9 cellular contexts compared by ENCODE assay signal in genomic region chr7:17302575-17303142, GRCh38. TPM values are rescaled to one million over a fixed set of nuclear protein-coding genes. Genes with fewer than 3 reads are reported as not detected.
DNase-seq lines count a peak whose midpoint lies in the region; ATAC-seq and TF ChIP-seq lines count a peak whose summit lies in the region.
"Had no signal": no experiment of that assay in that cellular context is flagged by ENCODE, and none has a peak within 500 bp of the region (broad histone marks: within the 10 kb centered on the region; RNA-seq: fewer than 3 reads in every experiment).

No MANE protein-coding gene starts in this region.

- intact Hi-C loops in ovary (cut with DNase I): no loop called here

- no peak for TF ChIP-seq POLR2A in ovary (IDR thresholded peaks at IDR 0.05)

- DNase-seq in Daoy (ENCODE audit: low read depth) (peak; percentile 63), lung microvascular endothelial cell (ENCODE audit: low read depth in 2 of 2) (peak; percentile 85), ovary (no peak), middle frontal gyrus (ENCODE audit: extremely low spot score, low spot score) (no peak), endodermal cell (no peak)

- H3K4me1 Mint-ChIP-seq in activated T-helper 17 cell treated with anti-CD3 and anti-CD28 coated beads, Interleukin-2, amount 50 U/mL, for 72 hours: peaks cover 28% of the 10 kb centered on the region
- peaks cover 15% of the 10 kb centered on the region for H3K4me1 Mint-ChIP-seq in endodermal cell

- H3K9me3 ChIP-seq in ovary: no peaks in the 10 kb centered on the region
- no peaks in the 10 kb centered on the region for H3K9me3 ChIP-seq in endodermal cell (ENCODE audit: control insufficient read depth, low read length)

- H3K36me3 ChIP-seq in ovary: no peaks in the 10 kb centered on the region
- no peaks in the 10 kb centered on the region for H3K36me3 ChIP-seq in endodermal cell (ENCODE audit: control insufficient read depth, insufficient read depth, low read length)

- ATAC-seq in GM19372 (IDR thresholded peaks at IDR 0.05; ENCODE audit: low read depth, unreplicated experiment): peak; percentile 29
- ATAC-seq in HG03432 (IDR thresholded peaks at IDR 0.05; ENCODE audit: unreplicated experiment): peak; percentile 32
- no peak for ATAC-seq in activated T-helper 17 cell treated with anti-CD3 and anti-CD28 coated beads, Interleukin-2, amount 50 U/mL, for 72 hours (replicated peaks)
- ATAC-seq: naive thymus-derived CD4-positive, alpha-beta T cell had no signal

- no peak overlapping the region for H3K27ac ChIP-seq in ovary
- no peak overlapping the region for H3K27ac ChIP-seq in endodermal cell (ENCODE audit: low read depth, low read length)

- H3K9ac ChIP-seq in endodermal cell (ENCODE audit: extremely low read depth, low read length, poor library complexity, severe bottlenecking): no peak overlapping the region

- H3K4me1 ChIP-seq in ovary (ENCODE audit: insufficient read depth) (peaks cover 3% of the 10 kb centered on the region), endodermal cell (ENCODE audit: control insufficient read depth, insufficient read depth, low read length) (no peaks in the 10 kb centered on the region)

- TF ChIP-seq CTCF in ovary (IDR thresholded peaks at IDR 0.05) (no peak), endodermal cell (conservative IDR thresholded peaks at IDR 0.05) (no peak)

- H3K36me3 Mint-ChIP-seq in activated T-helper 17 cell treated with anti-CD3 and anti-CD28 coated beads, Interleukin-2, amount 50 U/mL, for 72 hours (ENCODE audit: low read depth): peaks cover 23% of the 10 kb centered on the region
- peaks cover 2% of the 10 kb centered on the region for H3K36me3 Mint-ChIP-seq in endodermal cell (ENCODE audit: low read depth)

- 66 to 83% (median 81%) methylated on average over 8 of the region's 8 CpGs for WGBS in ovary, 3 donors
- WGBS in endodermal cell (ENCODE audit: insufficient coverage in 1 of 2, insufficient read length in 1 of 2), 2 experiments: 94% methylated on average over 6 to 8 of the region's 8 CpGs

- no peaks in the 10 kb centered on the region for H3K27me3 Mint-ChIP-seq in activated T-helper 17 cell treated with anti-CD3 and anti-CD28 coated beads, Interleukin-2, amount 50 U/mL, for 72 hours
- peaks cover 15% of the 10 kb centered on the region for H3K27me3 Mint-ChIP-seq in endodermal cell (ENCODE audit: insufficient read depth)
- H3K27me3 Mint-ChIP-seq: naive thymus-derived CD4-positive, alpha-beta T cell had no signal

- peaks cover 2% of the 10 kb centered on the region for H3K9me3 Mint-ChIP-seq in activated T-helper 17 cell treated with anti-CD3 and anti-CD28 coated beads, Interleukin-2, amount 50 U/mL, for 72 hours
- H3K9me3 Mint-ChIP-seq in endodermal cell: peaks cover 2% of the 10 kb centered on the region

- H3K4me3 ChIP-seq in ovary: no peak overlapping the region
- no peak overlapping the region for H3K4me3 ChIP-seq in endodermal cell (ENCODE audit: low read length)

- TF ChIP-seq EP300 in ovary (IDR thresholded peaks at IDR 0.05): no peak

- H3K4me3 Mint-ChIP-seq in activated T-helper 17 cell treated with anti-CD3 and anti-CD28 coated beads, Interleukin-2, amount 50 U/mL, for 72 hours: no peak overlapping the region
- no peak overlapping the region for H3K4me3 Mint-ChIP-seq in endodermal cell

- H3K27ac Mint-ChIP-seq in activated T-helper 17 cell treated with anti-CD3 and anti-CD28 coated beads, Interleukin-2, amount 50 U/mL, for 72 hours: peak overlapping the region; percentile 18
- no peak overlapping the region for H3K27ac Mint-ChIP-seq in endodermal cell

- H3K27me3 ChIP-seq in ovary (no peaks in the 10 kb centered on the region), endodermal cell (ENCODE audit: control insufficient read depth, insufficient read depth, low read length, poor library complexity, severe bottlenecking) (peaks cover 16% of the 10 kb centered on the region)

RNA-seq across cellular contexts. Expression of gene AHR, which starts 4.2 kb away (rescaled TPM):
- total RNA-seq in Daoy (2014; rRNA removed; shearing (Covaris generic)): 79.7 and 91.9 TPM in 2 replicates
- total RNA-seq in activated T-helper 17 cell treated with anti-CD3 and anti-CD28 coated beads, Interleukin-2, amount 50 U/mL, for 72 hours: 10 to 100 TPM; 62.0 to 64.3 TPM
- total RNA-seq in lung microvascular endothelial cell: 70.6 and 108 TPM in 2 replicates
- total RNA-seq in ovary: 100 to 1,000 TPM in 1 of 7 donors, 10 to 100 TPM in 6; 20.5 to 105 (median 45.5) TPM
- 10 to 100 TPM in 1 of 2 donors, 1 to 10 TPM in 1; 9.7 to 35.0 TPM for polyA plus RNA-seq in ovary
- total RNA-seq in endodermal cell: 1 to 10 TPM; 5.6 to 6.0 TPM
- polyA plus RNA-seq in endodermal cell (2013, experiment 1 of 2): 3.0 TPM
- 3.8 TPM for polyA plus RNA-seq in endodermal cell (2013, experiment 2 of 2)

Comparison
In these comparisons a context has a peak if more than half of its experiments do, and no peak if none do; other contexts are left out.
1. DNase-seq: peak in Daoy (single experiment) and lung microvascular endothelial cell (2 of 2); none in ovary (0 of 5), middle frontal gyrus (single experiment) and endodermal cell (single experiment).